Comparison of ENCODE assay signal across 7 cellular contexts in the genomic region with DNA sequence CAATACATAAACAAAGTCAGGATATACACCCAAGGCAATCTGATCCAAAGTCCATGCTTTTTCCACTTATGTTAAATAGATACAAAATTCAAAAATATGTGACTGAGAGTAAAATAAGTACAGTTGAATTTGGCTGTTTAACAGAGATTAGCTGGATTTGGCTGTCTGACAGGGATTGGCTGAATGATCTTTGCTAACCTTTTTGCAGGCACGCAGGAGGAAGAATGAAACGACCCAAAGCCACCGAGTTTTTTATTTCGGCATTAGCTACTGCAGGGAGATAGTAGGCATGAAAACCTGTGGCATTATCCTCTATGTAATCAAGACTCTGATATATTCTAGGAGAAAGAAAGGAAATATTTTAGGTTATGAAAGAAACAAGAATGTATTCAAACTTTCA. TPM values are rescaled to one million over a fixed set of nuclear protein-coding genes. Genes with fewer than 3 reads are reported as not detected.
"Had no signal": no experiment of that assay in that cellular context is flagged by ENCODE, and none has a peak within 500 bp of the region (broad histone marks: within the 10 kb centered on the region; RNA-seq: fewer than 3 reads in every experiment).

No MANE protein-coding gene starts in this region.

RNA-seq across cellular contexts. Expression of gene TERB2, which starts 26.2 kb away (rescaled TPM):
- total RNA-seq: GM23248, GM23338, H1, H4, H7, H9, HFFc6 had no signal
- polyA plus RNA-seq: GM23248, GM23338, H1 had no signal
